Comparison of ENCODE assay signal across 24 cellular contexts in genomic region chr3:46906471-46907058, GRCh38. TPM values are rescaled to one million over a fixed set of nuclear protein-coding genes. Genes with fewer than 3 reads are reported as not detected.
"Had no signal": no experiment of that assay in that cellular context is flagged by ENCODE, and none has a peak within 500 bp of the region (broad histone marks: within the 10 kb centered on the region; RNA-seq: fewer than 3 reads in every experiment).

No MANE protein-coding gene starts in this region.

- DNase-seq: activated CD4-positive, alpha-beta T cell treated with anti-CD3 and anti-CD28 coated beads, Interleukin-2, amount 10 ng/mL, durations not matched to agents 24 days and 14 days; activated CD8-positive, alpha-beta T cell treated with anti-CD3 and anti-CD28 coated beads for 36 hours; activated naive CD4-positive, alpha-beta T cell treated with anti-CD3 and anti-CD28 coated beads for 36 hours; activated T-cell treated with anti-CD3 and anti-CD28 coated beads, Interleukin-2, amount 50 U/mL, for 24 hours; effector CD8-positive, alpha-beta T cell; gastrocnemius medialis; head of caudate nucleus; mammary epithelial cell; stimulated activated CD4-positive, alpha-beta T cell treated with anti-CD3 and anti-CD28 coated beads, Interleukin-12 subunit alpha, Interleukin-12 subunit beta, amount 100 ng/mL, for 4 hours; stimulated activated CD4-positive, alpha-beta T cell treated with anti-CD3 and anti-CD28 coated beads, Interleukin-1b, Interleukin-23, amount 100 ng/mL, for 48 hours; stimulated activated CD8-positive, alpha-beta memory T cell treated with anti-CD3 and anti-CD28 coated beads, Interleukin-4, amount 100 ng/mL, for 48 hours; stimulated activated naive CD4-positive, alpha-beta T cell; T1000; thyroid gland had no signal

- H3K27me3 ChIP-seq: gastrocnemius medialis, left lung, thyroid gland had no signal

- FAIRE-seq: astrocyte, bronchial epithelial cell, kidney had no signal

- H3K4me1 ChIP-seq: prostate gland had no signal

- H3K4me3 ChIP-seq: gastrocnemius medialis, left lung, prostate gland, thyroid gland had no signal

- H3K36me3 ChIP-seq: gastrocnemius medialis, left lung, prostate gland, thyroid gland had no signal

- H3K9me3 ChIP-seq: gastrocnemius medialis, left lung, prostate gland, thyroid gland had no signal

- ATAC-seq: activated CD8-positive, alpha-beta T cell treated with anti-CD3 and anti-CD28 coated beads for 36 hours; esophagus mucosa; gastrocnemius medialis; left lung had no signal

- H3K27ac ChIP-seq: gastrocnemius medialis, left lung, prostate gland, thyroid gland had no signal

RNA-seq across cellular contexts. Expression of gene PTH1R, which starts 29.0 kb away (rescaled TPM):
- total RNA-seq: activated CD4-positive, alpha-beta T cell treated with anti-CD3 and anti-CD28 coated beads, Interleukin-2, amount 10 ng/mL, durations not matched to agents 24 days and 14 days; activated CD8-positive, alpha-beta T cell treated with anti-CD3 and anti-CD28 coated beads for 36 hours; activated naive CD4-positive, alpha-beta T cell treated with anti-CD3 and anti-CD28 coated beads for 36 hours; activated T-helper 2 cell treated with anti-CD3 and anti-CD28 coated beads, Interferon-gamma antibody, Interleukin-2, Interleukin-4, amounts not matched to agents 10 μg/mL and 5 μg/mL and 100 μg/mL, durations not matched to agents 14 hours and 24 hours and 36 hours; bronchial epithelial cell; mononuclear cell; T-helper 1 cell treated with Interleukin-12 subunit alpha and Interleukin-12 subunit beta and Interleukin-4 antibody, amounts not matched to agents 30 ng/mL and 1 ng/mL, for 36 hours had no signal
- polyA plus RNA-seq: mammary epithelial cell, neural cell had no signal

RNA-seq across cellular contexts. Expression of gene MYL3, which starts 43.3 kb away (rescaled TPM):
- total RNA-seq: activated CD4-positive, alpha-beta T cell treated with anti-CD3 and anti-CD28 coated beads, Interleukin-2, amount 10 ng/mL, durations not matched to agents 24 days and 14 days; activated CD8-positive, alpha-beta T cell treated with anti-CD3 and anti-CD28 coated beads for 36 hours; activated naive CD4-positive, alpha-beta T cell treated with anti-CD3 and anti-CD28 coated beads for 36 hours; activated T-helper 2 cell treated with anti-CD3 and anti-CD28 coated beads, Interferon-gamma antibody, Interleukin-2, Interleukin-4, amounts not matched to agents 10 μg/mL and 5 μg/mL and 100 μg/mL, durations not matched to agents 14 hours and 24 hours and 36 hours; bronchial epithelial cell; mammary epithelial cell; mononuclear cell; T-helper 1 cell treated with Interleukin-12 subunit alpha and Interleukin-12 subunit beta and Interleukin-4 antibody, amounts not matched to agents 30 ng/mL and 1 ng/mL, for 36 hours had no signal
- polyA plus RNA-seq: mammary epithelial cell had no signal
